Comparison of ENCODE assay signal across 26 cellular contexts in genomic region chr1:17372955-17373354, GRCh38. TPM values are rescaled to one million over a fixed set of nuclear protein-coding genes. Genes with fewer than 3 reads are reported as not detected.
"Had no signal": no experiment of that assay in that cellular context is flagged by ENCODE, and none has a peak within 500 bp of the region (broad histone marks: within the 10 kb centered on the region; RNA-seq: fewer than 3 reads in every experiment).

No MANE protein-coding gene starts in this region.

- H3K9me3 Mint-ChIP-seq: naive thymus-derived CD4-positive, alpha-beta T cell; nephron progenitor cell had no signal

- ATAC-seq: gastroesophageal sphincter; left colon; left ventricle myocardium superior; naive thymus-derived CD4-positive, alpha-beta T cell had no signal

- FAIRE-seq: kidney had no signal

- H3K27ac Mint-ChIP-seq: naive thymus-derived CD4-positive, alpha-beta T cell; nephron progenitor cell had no signal

- H3K27ac ChIP-seq: dorsolateral prefrontal cortex, esophagus squamous epithelium, gastroesophageal sphincter, ovary, right atrium auricular region, sigmoid colon, skin epidermis, stomach, thoracic aorta had no signal

- H3K4me3 ChIP-seq: dorsolateral prefrontal cortex, esophagus squamous epithelium, gastroesophageal sphincter, lung, ovary, right atrium auricular region, sigmoid colon, skin epidermis, stomach, thoracic aorta had no signal

- DNase-seq: cortex of kidney; dorsolateral prefrontal cortex; effector CD8-positive, alpha-beta T cell; esophagus squamous epithelium; foreskin fibroblast; kidney; left colon; left ventricle myocardium superior; naive thymus-derived CD4-positive, alpha-beta T cell; nephron progenitor cell; ovary; sigmoid colon; stimulated activated naive CD4-positive, alpha-beta T cell; stomach; substantia nigra; trophoblast cell had no signal

- H3K36me3 Mint-ChIP-seq: naive thymus-derived CD4-positive, alpha-beta T cell had no signal

- H3K4me1 Mint-ChIP-seq: naive thymus-derived CD4-positive, alpha-beta T cell had no signal

- H3K36me3 ChIP-seq: esophagus squamous epithelium, gastroesophageal sphincter, ovary, right atrium auricular region, sigmoid colon, stomach, thoracic aorta had no signal

- H3K4me3 Mint-ChIP-seq: naive thymus-derived CD4-positive, alpha-beta T cell; nephron progenitor cell had no signal

- H3K27me3 ChIP-seq: ovary, right atrium auricular region had no signal

- H3K9me3 ChIP-seq: esophagus squamous epithelium, gastroesophageal sphincter, ovary, right atrium auricular region, sigmoid colon, stomach, thoracic aorta had no signal

- H3K4me1 ChIP-seq: gastroesophageal sphincter, right atrium auricular region, sigmoid colon, stomach had no signal

RNA-seq across cellular contexts. Expression of gene PADI6, which starts 1.0 kb away (rescaled TPM):
- total RNA-seq: dorsolateral prefrontal cortex; epithelial cell of proximal tubule; esophagus squamous epithelium; gastroesophageal sphincter; kidney; left colon; left ventricle myocardium superior; lung; mesenteric fat pad; mononuclear cell; naive thymus-derived CD4-positive, alpha-beta T cell; posterior vena cava; right atrium auricular region; sigmoid colon; stomach; thoracic aorta; urinary bladder had no signal
- polyA plus RNA-seq: lung; naive thymus-derived CD4-positive, alpha-beta T cell; sigmoid colon; stomach; urinary bladder had no signal
